In genomic region chr15:68644996-68645395, GRCh38 we compare ENCODE assay signal across 17 cellular contexts.
"Had no signal": no experiment of that assay in that cellular context is flagged by ENCODE, and none has a peak within 500 bp of the region (broad histone marks: within the 10 kb centered on the region; RNA-seq: fewer than 3 reads in every experiment).

No MANE protein-coding gene starts in this region.

- H3K9me3 ChIP-seq: ascending aorta, right lobe of liver, tibial artery, vagina had no signal

- H3K27me3 ChIP-seq: ascending aorta, foreskin keratinocyte, right lobe of liver, tibial artery, vagina had no signal

- FAIRE-seq: keratinocyte had no signal

- H3K27ac ChIP-seq: ascending aorta, foreskin keratinocyte, right lobe of liver, tibial artery, vagina, WERI-Rb-1 had no signal

- H3K4me3 ChIP-seq: ascending aorta, right lobe of liver, tibial artery, vagina had no signal

- ATAC-seq: activated naive CD8-positive, alpha-beta T cell treated with anti-CD3 and anti-CD28 coated beads, Interleukin-2, amount 50 U/mL, for 24 hours; effector memory CD8-positive, alpha-beta T cell; foreskin keratinocyte; left lobe of liver; right lobe of liver; stimulated activated naive B cell treated with anti-CD40 and anti-IgM and Interleukin-4, amounts not matched to agents 10 μg/mL and 1 μg/mL and 100 μg/mL, for 72 hours had no signal

- H3K27ac Mint-ChIP-seq: activated naive CD8-positive, alpha-beta T cell treated with anti-CD3 and anti-CD28 coated beads, Interleukin-2, amount 50 U/mL, for 24 hours; effector memory CD8-positive, alpha-beta T cell had no signal

- H3K36me3 ChIP-seq: ascending aorta, right lobe of liver, tibial artery, vagina had no signal

- H3K27me3 Mint-ChIP-seq: activated naive CD8-positive, alpha-beta T cell treated with anti-CD3 and anti-CD28 coated beads, Interleukin-2, amount 50 U/mL, for 24 hours; stimulated activated naive B cell treated with anti-CD40 and anti-IgM and Interleukin-4, amounts not matched to agents 10 μg/mL and 1 μg/mL and 100 μg/mL, for 72 hours had no signal

- H3K4me3 Mint-ChIP-seq: activated naive CD8-positive, alpha-beta T cell treated with anti-CD3 and anti-CD28 coated beads, Interleukin-2, amount 50 U/mL, for 24 hours; effector memory CD8-positive, alpha-beta T cell; stimulated activated naive B cell treated with anti-CD40 and anti-IgM and Interleukin-4, amounts not matched to agents 10 μg/mL and 1 μg/mL and 100 μg/mL, for 72 hours had no signal

- H3K4me1 ChIP-seq: ascending aorta, right lobe of liver had no signal

- H3K4me1 Mint-ChIP-seq: activated naive CD8-positive, alpha-beta T cell treated with anti-CD3 and anti-CD28 coated beads, Interleukin-2, amount 50 U/mL, for 24 hours had no signal

- H3K9me3 Mint-ChIP-seq: activated naive CD8-positive, alpha-beta T cell treated with anti-CD3 and anti-CD28 coated beads, Interleukin-2, amount 50 U/mL, for 24 hours; effector memory CD8-positive, alpha-beta T cell; stimulated activated naive B cell treated with anti-CD40 and anti-IgM and Interleukin-4, amounts not matched to agents 10 μg/mL and 1 μg/mL and 100 μg/mL, for 72 hours had no signal

- DNase-seq: activated CD4-positive, alpha-beta T cell treated with anti-CD3 and anti-CD28 coated beads for 1 hour; activated CD4-positive, alpha-beta T cell treated with anti-CD3 and anti-CD28 coated beads, Interleukin-2, amount 50 U/mL, for 4 hours; activated naive CD4-positive, alpha-beta T cell; activated naive CD8-positive, alpha-beta T cell treated with anti-CD3 and anti-CD28 coated beads, Interleukin-2, amount 50 U/mL, for 24 hours; cerebellar nuclear complex; dermis blood vessel endothelial cell; effector memory CD8-positive, alpha-beta T cell; foreskin keratinocyte; hippocampal formation; stimulated activated naive B cell treated with anti-CD40 and anti-IgM and Interleukin-4, amounts not matched to agents 10 μg/mL and 1 μg/mL and 100 μg/mL, for 72 hours; tibial artery; WERI-Rb-1 had no signal
